Comparison of ENCODE assay signal across 7 cellular contexts in the genomic region with DNA sequence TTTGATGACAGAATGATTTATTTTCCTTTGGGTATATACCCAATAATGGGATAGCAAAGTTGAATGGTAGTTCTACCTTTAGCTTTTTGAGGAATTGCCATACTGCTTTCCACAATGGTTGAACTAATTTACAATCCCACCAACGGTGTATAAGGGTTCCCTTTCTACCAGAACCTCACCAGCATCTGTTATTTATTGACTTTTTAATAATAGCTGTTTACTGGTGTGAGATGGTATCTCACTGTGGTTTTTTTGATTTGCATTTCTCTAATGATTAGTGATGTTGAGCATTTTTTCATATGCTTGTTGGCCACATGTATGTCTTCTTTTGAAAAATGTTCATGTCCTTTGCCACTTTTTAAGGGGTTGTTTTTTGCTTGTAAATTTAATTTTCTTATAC.
ATAC-seq lines count a peak whose summit lies in the region.

No MANE protein-coding gene starts in this region.

- ATAC-seq in GM18517 (IDR thresholded peaks at IDR 0.05; ENCODE audit: unreplicated experiment), result peak; percentile 60
- ATAC-seq in GM18907 (IDR thresholded peaks at IDR 0.05; ENCODE audit: unreplicated experiment), result peak; percentile 63
- ATAC-seq in GM19467 (IDR thresholded peaks at IDR 0.05; ENCODE audit: unreplicated experiment), result peak; percentile 54
- ATAC-seq in HG02678 (IDR thresholded peaks at IDR 0.05; ENCODE audit: unreplicated experiment), result peak; percentile 35
- peak; percentile 51 for ATAC-seq in HG03060 (IDR thresholded peaks at IDR 0.05; ENCODE audit: low read depth, unreplicated experiment)
- ATAC-seq in HG03354 (IDR thresholded peaks at IDR 0.05; ENCODE audit: poor library complexity, severe bottlenecking, unreplicated experiment), result peak; percentile 81
- peak; percentile 36 for ATAC-seq in HG03558 (IDR thresholded peaks at IDR 0.05; ENCODE audit: extremely low read depth, unreplicated experiment)

Comparison
In these comparisons a context has a peak if more than half of its experiments do, and no peak if none do; other contexts are left out.
1. Peak in every context shown above with its lines: ATAC-seq.